Comparison of ENCODE assay signal across 13 cellular contexts in the genomic region with DNA sequence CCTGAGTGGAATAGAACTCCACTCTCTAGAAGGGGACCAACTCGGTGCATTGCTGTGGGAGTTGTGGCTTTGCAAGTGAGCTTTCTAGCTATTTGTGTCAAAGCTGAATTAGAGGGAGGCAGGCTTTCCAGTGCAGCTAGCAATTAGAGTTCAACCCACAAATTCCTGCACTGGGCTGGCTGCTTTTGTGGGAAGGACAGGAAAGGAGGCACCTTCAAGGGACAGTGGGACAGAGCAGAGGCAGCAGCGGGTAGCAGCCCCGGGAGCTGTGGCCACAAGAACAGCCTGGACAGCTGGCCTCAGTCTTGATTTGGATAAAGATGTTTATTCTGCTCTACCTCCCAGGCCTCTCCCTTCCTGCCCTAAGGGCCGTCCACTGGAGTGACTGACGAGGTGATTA.
"Had no signal": no experiment of that assay in that cellular context is flagged by ENCODE, and none has a peak within 500 bp of the region (broad histone marks: within the 10 kb centered on the region; RNA-seq: fewer than 3 reads in every experiment).

No MANE protein-coding gene starts in this region.

- ATAC-seq: activated CD8-positive, alpha-beta memory T cell treated with anti-CD3 and anti-CD28 coated beads, Interleukin-2, amount 10 ng/mL, durations not matched to agents 7 days and 5 days; gastrocnemius medialis; right lobe of liver had no signal

- DNase-seq: activated CD4-positive, alpha-beta T cell treated with anti-CD3 and anti-CD28 coated beads, Interleukin-2, amount 50 U/mL, for 4 hours; activated CD4-positive, CD25-positive, alpha-beta regulatory T cell treated with anti-CD3 and anti-CD28 coated beads, Interleukin-2, amount 50 U/mL, for 72 hours; activated CD8-positive, alpha-beta memory T cell treated with anti-CD3 and anti-CD28 coated beads, Interleukin-2, amount 10 ng/mL, durations not matched to agents 7 days and 5 days; activated gamma-delta T cell treated with Interleukin-2 at 50 U/mL for 16 hours; activated naive CD8-positive, alpha-beta T cell treated with anti-CD3 and anti-CD28 coated beads for 36 hours; activated T-cell treated with anti-CD3 and anti-CD28 coated beads, Interleukin-2, amount 50 U/mL, for 48 hours; anterior cingulate cortex; gastrocnemius medialis; mesendoderm; right lobe of liver; stimulated activated CD4-positive, alpha-beta T cell treated with anti-CD3 and anti-CD28 coated beads, Interleukin-2, amount 100 ng/mL, for 24 hours; stimulated activated naive CD4-positive, alpha-beta T cell; upper lobe of left lung had no signal

- H3K36me3 Mint-ChIP-seq: activated CD8-positive, alpha-beta memory T cell treated with anti-CD3 and anti-CD28 coated beads, Interleukin-2, amount 10 ng/mL, durations not matched to agents 7 days and 5 days; activated naive CD8-positive, alpha-beta T cell treated with anti-CD3 and anti-CD28 coated beads for 36 hours had no signal

- H3K27ac Mint-ChIP-seq: activated CD8-positive, alpha-beta memory T cell treated with anti-CD3 and anti-CD28 coated beads, Interleukin-2, amount 10 ng/mL, durations not matched to agents 7 days and 5 days; activated naive CD8-positive, alpha-beta T cell treated with anti-CD3 and anti-CD28 coated beads for 36 hours had no signal

- H3K4me3 Mint-ChIP-seq: activated CD8-positive, alpha-beta memory T cell treated with anti-CD3 and anti-CD28 coated beads, Interleukin-2, amount 10 ng/mL, durations not matched to agents 7 days and 5 days; activated naive CD8-positive, alpha-beta T cell treated with anti-CD3 and anti-CD28 coated beads for 36 hours had no signal

- H3K4me1 Mint-ChIP-seq: activated naive CD8-positive, alpha-beta T cell treated with anti-CD3 and anti-CD28 coated beads for 36 hours had no signal
